Comparison of ENCODE assay signal across 8 cellular contexts in genomic region chr5:68711311-68712200, GRCh38.
DNase-seq lines count a peak whose midpoint lies in the region; ATAC-seq and TF ChIP-seq lines count a peak whose summit lies in the region.

No MANE protein-coding gene starts in this region.

- H3K27me3 Mint-ChIP-seq in immature natural killer cell (ENCODE audit: low read depth in 3 of 3) (peaks cover 0 to 3% (median 2%) of the 10 kb centered on the region in 3 donors), progenitor cell of endocrine pancreas (no peaks in the 10 kb centered on the region)

- peak overlapping the region; percentile 25 for H3K4me3 ChIP-seq in Jurkat, Clone E6-1 (ENCODE audit: low read length)

- ATAC-seq in GM18508 (IDR thresholded peaks at IDR 0.05; ENCODE audit: insufficient read depth, unreplicated experiment) (peak; percentile 95), GM21528 (IDR thresholded peaks at IDR 0.05; ENCODE audit: low FRiP score, unreplicated experiment) (peak; percentile 96), SK-N-SH treated with all-trans-retinoic acid at 6 μM for 48 hours (no peak)

- peak overlapping the region; percentile 34 to 76 (median 68) for H3K4me3 Mint-ChIP-seq in immature natural killer cell
- no peak overlapping the region for H3K4me3 Mint-ChIP-seq in progenitor cell of endocrine pancreas (ENCODE audit: low read depth)

- TF ChIP-seq CTCF in progenitor cell of endocrine pancreas (IDR thresholded peaks at IDR 0.05; ENCODE audit: unreplicated experiment): no peak

- DNase-seq in Jurkat, Clone E6-1 (ENCODE audit: low read depth, low spot score): peak; percentile 90
- DNase-seq in immature natural killer cell: peak; percentile 10 to 31 (median 22)
- DNase-seq in progenitor cell of endocrine pancreas (ENCODE audit: low spot score, unreplicated experiment): no peak
- no peak for DNase-seq in NCI-H1105 treated with DMSO at 0.1 percent for 48 hours (lab: John Stamatoyannopoulos, UW)
- DNase-seq in NCI-H1694 treated with DMSO at 0.1 percent for 48 hours (lab: John Stamatoyannopoulos, UW): no peak

- H3K36me3 Mint-ChIP-seq in immature natural killer cell: no peaks in the 10 kb centered on the region
- H3K36me3 Mint-ChIP-seq in progenitor cell of endocrine pancreas (ENCODE audit: insufficient read depth): no peaks in the 10 kb centered on the region

- H3K4me1 Mint-ChIP-seq in immature natural killer cell: peaks cover 27 to 33% of the 10 kb centered on the region in 2 donors
- H3K4me1 Mint-ChIP-seq in progenitor cell of endocrine pancreas (ENCODE audit: low read depth): no peaks in the 10 kb centered on the region

- H3K27ac Mint-ChIP-seq in immature natural killer cell (peak overlapping the region; percentile 1 to 59 (median 38)), progenitor cell of endocrine pancreas (no peak overlapping the region)

- H3K9me3 Mint-ChIP-seq in immature natural killer cell (peaks cover 0 to under 1% (median 0%) of the 10 kb centered on the region in 6 donors), progenitor cell of endocrine pancreas (ENCODE audit: low read depth) (no peaks in the 10 kb centered on the region)

TF ChIP-seq in SK-N-SH treated with all-trans-retinoic acid at 6 μM for 48 hours, 23 proteins besides CTCF, POLR2A, EP300 and RAD21:
- TF ChIP-seq RARB (CRISPR knock-in tag; IDR thresholded peaks at IDR 0.05) (no peak), ARNTL (CRISPR knock-in tag; IDR thresholded peaks at IDR 0.05; ENCODE audit: borderline replicate concordance, low read depth) (no peak), ZNF8 (CRISPR knock-in tag; IDR thresholded peaks at IDR 0.05) (no peak), SNAI2 (CRISPR knock-in tag; IDR thresholded peaks at IDR 0.05) (no peak), ZNF565 (CRISPR knock-in tag; conservative IDR thresholded peaks at IDR 0.05; ENCODE audit: low read depth) (no peak), TCF4 (CRISPR knock-in tag; IDR thresholded peaks at IDR 0.05; ENCODE audit: borderline replicate concordance) (no peak), CSDC2 (CRISPR knock-in tag; IDR thresholded peaks at IDR 0.05) (no peak), TOX (CRISPR knock-in tag; IDR thresholded peaks at IDR 0.05; ENCODE audit: borderline replicate concordance) (no peak), BACH2 (CRISPR knock-in tag; IDR thresholded peaks at IDR 0.05; ENCODE audit: borderline replicate concordance) (no peak), PATZ1 (CRISPR knock-in tag; IDR thresholded peaks at IDR 0.05; ENCODE audit: borderline replicate concordance) (no peak)
- TF ChIP-seq, protein P1, sequence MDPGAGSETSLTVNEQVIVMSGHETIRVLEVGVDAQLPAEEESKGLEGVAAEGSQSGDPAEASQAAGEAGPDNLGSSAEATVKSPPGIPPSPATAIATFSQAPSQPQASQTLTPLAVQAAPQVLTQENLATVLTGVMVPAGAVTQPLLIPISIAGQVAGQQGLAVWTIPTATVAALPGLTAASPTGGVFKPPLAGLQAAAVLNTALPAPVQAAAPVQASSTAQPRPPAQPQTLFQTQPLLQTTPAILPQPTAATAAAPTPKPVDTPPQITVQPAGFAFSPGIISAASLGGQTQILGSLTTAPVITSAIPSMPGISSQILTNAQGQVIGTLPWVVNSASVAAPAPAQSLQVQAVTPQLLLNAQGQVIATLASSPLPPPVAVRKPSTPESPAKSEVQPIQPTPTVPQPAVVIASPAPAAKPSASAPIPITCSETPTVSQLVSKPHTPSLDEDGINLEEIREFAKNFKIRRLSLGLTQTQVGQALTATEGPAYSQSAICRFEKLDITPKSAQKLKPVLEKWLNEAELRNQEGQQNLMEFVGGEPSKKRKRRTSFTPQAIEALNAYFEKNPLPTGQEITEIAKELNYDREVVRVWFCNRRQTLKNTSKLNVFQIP (CRISPR knock-in tag; IDR thresholded peaks at IDR 0.05; ENCODE audit: borderline replicate concordance, low read depth): no peak
- TF ChIP-seq, protein P2, sequence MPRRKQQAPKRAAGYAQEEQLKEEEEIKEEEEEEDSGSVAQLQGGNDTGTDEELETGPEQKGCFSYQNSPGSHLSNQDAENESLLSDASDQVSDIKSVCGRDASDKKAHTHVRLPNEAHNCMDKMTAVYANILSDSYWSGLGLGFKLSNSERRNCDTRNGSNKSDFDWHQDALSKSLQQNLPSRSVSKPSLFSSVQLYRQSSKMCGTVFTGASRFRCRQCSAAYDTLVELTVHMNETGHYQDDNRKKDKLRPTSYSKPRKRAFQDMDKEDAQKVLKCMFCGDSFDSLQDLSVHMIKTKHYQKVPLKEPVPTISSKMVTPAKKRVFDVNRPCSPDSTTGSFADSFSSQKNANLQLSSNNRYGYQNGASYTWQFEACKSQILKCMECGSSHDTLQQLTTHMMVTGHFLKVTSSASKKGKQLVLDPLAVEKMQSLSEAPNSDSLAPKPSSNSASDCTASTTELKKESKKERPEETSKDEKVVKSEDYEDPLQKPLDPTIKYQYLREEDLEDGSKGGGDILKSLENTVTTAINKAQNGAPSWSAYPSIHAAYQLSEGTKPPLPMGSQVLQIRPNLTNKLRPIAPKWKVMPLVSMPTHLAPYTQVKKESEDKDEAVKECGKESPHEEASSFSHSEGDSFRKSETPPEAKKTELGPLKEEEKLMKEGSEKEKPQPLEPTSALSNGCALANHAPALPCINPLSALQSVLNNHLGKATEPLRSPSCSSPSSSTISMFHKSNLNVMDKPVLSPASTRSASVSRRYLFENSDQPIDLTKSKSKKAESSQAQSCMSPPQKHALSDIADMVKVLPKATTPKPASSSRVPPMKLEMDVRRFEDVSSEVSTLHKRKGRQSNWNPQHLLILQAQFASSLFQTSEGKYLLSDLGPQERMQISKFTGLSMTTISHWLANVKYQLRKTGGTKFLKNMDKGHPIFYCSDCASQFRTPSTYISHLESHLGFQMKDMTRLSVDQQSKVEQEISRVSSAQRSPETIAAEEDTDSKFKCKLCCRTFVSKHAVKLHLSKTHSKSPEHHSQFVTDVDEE (CRISPR knock-in tag; IDR thresholded peaks at IDR 0.05): no peak

Comparison
In these comparisons a context has a peak if more than half of its experiments do, and no peak if none do; other contexts are left out.
1. DNase-seq: peak in Jurkat, Clone E6-1 (single experiment) and immature natural killer cell (3 of 3); none in progenitor cell of endocrine pancreas (single experiment), NCI-H1105 treated with DMSO at 0.1 percent for 48 hours (single experiment) and NCI-H1694 treated with DMSO at 0.1 percent for 48 hours (single experiment).